In the genomic region with DNA sequence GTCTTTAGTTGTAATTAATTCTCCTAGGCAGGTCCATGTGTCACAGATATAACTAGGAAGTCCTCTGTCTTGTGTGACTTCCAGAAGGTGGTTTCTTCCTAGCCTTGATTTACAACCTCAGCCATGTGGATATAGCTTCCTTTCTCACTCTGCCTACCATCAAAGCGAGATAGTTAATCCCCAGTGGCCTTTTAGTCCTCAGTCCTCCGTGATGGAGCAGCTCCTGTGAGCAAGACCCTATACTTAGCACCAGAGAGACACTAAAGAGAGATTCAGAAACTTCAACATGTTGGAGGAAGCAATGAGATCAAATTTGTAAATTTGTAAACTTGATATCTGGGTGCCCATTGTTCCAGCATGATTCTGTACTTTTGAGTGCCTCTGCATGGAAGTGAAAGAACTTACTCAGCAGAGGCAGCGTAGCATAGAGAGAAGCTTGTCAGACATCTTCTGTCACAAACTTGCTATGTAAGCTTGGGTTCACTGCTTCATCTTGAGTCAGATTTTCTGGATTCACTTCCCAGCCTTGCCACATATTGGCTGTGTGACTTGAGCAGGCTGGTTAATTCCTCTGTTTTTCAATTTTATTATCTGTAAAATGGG, we compare ENCODE assay signal across 12 cellular contexts.
DNase-seq lines count a peak whose midpoint lies in the region; ATAC-seq lines count a peak whose summit lies in the region.
"Had no signal": no experiment of that assay in that cellular context is flagged by ENCODE, and none has a peak within 500 bp of the region (broad histone marks: within the 10 kb centered on the region; RNA-seq: fewer than 3 reads in every experiment).

No MANE protein-coding gene starts in this region.

- no peak overlapping the region for H3K4me3 Mint-ChIP-seq in dendritic cell treated with granulocyte-macrophage colony-stimulating factor and Interleukin-4, amounts not matched to agents 40 ng/mL and 50 ng/mL, for 4 days

- H3K27me3 ChIP-seq in right cardiac atrium (ENCODE audit: control insufficient read depth, insufficient read depth), result no peaks in the 10 kb centered on the region
- H3K27me3 ChIP-seq: body of pancreas had no signal

- peaks cover 3% of the 10 kb centered on the region for H3K4me1 ChIP-seq in right cardiac atrium (ENCODE audit: control insufficient read depth, insufficient read depth, low read length)
- H3K4me1 ChIP-seq: body of pancreas had no signal

- H3K4me3 ChIP-seq in right cardiac atrium (ENCODE audit: low read length), result no peak overlapping the region
- H3K4me3 ChIP-seq: body of pancreas had no signal

- peak overlapping the region; percentile 83 for H3K27ac Mint-ChIP-seq in dendritic cell treated with granulocyte-macrophage colony-stimulating factor and Interleukin-4, amounts not matched to agents 40 ng/mL and 50 ng/mL, for 4 days

- H3K9me3 Mint-ChIP-seq in dendritic cell treated with granulocyte-macrophage colony-stimulating factor and Interleukin-4, amounts not matched to agents 40 ng/mL and 50 ng/mL, for 4 days, result no peaks in the 10 kb centered on the region

- H3K36me3 Mint-ChIP-seq in dendritic cell treated with granulocyte-macrophage colony-stimulating factor and Interleukin-4, amounts not matched to agents 40 ng/mL and 50 ng/mL, for 4 days (ENCODE audit: low read depth), result no peaks in the 10 kb centered on the region

- peaks cover 52% of the 10 kb centered on the region for H3K4me1 Mint-ChIP-seq in dendritic cell treated with granulocyte-macrophage colony-stimulating factor and Interleukin-4, amounts not matched to agents 40 ng/mL and 50 ng/mL, for 4 days (ENCODE audit: low read depth)

- ATAC-seq in Right ventricle myocardium superior (ENCODE audit: poor library complexity) (peak; percentile 37), right cardiac atrium (no peak), HG03045 (IDR thresholded peaks at IDR 0.05; ENCODE audit: unreplicated experiment) (peak; percentile 64), GM19452 (IDR thresholded peaks at IDR 0.05; ENCODE audit: unreplicated experiment) (no peak)
- ATAC-seq: body of pancreas had no signal

- DNase-seq in Right ventricle myocardium superior (no peak), right cardiac atrium (no peak), superior temporal gyrus (ENCODE audit: extremely low spot score) (peak; percentile 30), COLO668 (lab: John Stamatoyannopoulos, UW; ENCODE audit: unreplicated experiment) (no peak)
- no peak for DNase-seq in activated T-cell treated with anti-CD3 and anti-CD28 coated beads, Interleukin-2, amount 50 U/mL, for 48 hours
- DNase-seq: activated T-cell treated with anti-CD3 and anti-CD28 coated beads, Interleukin-2, amount 50 U/mL, for 1 hour; EL had no signal

- no peaks in the 10 kb centered on the region for H3K9me3 ChIP-seq in right cardiac atrium (ENCODE audit: control insufficient read depth, low read length)
- H3K9me3 ChIP-seq: body of pancreas had no signal

- peaks cover 11% of the 10 kb centered on the region for H3K27me3 Mint-ChIP-seq in dendritic cell treated with granulocyte-macrophage colony-stimulating factor and Interleukin-4, amounts not matched to agents 40 ng/mL and 50 ng/mL, for 4 days

- intact Hi-C loops in Right ventricle myocardium superior (cut with DNase I), result no loop called here
- intact Hi-C loops in right cardiac atrium (cut with DNase I), result no loop called here
- intact Hi-C loops in dendritic cell treated with granulocyte-macrophage colony-stimulating factor and Interleukin-4, amounts not matched to agents 40 ng/mL and 50 ng/mL, for 4 days (cut with micrococcal nuclease), result no loop called here

- WGBS in right cardiac atrium, result 81% methylated on average over 3 of the region's 3 CpGs

- H3K27ac ChIP-seq in right cardiac atrium (ENCODE audit: low read length), result no peak overlapping the region
- H3K27ac ChIP-seq: body of pancreas, epithelial cell of prostate had no signal

Comparison
In these comparisons a context has a peak if more than half of its experiments do, and no peak if none do; other contexts are left out.
1. ATAC-seq: peak in Right ventricle myocardium superior (single experiment) and HG03045 (single experiment); none in right cardiac atrium (0 of 2) and GM19452 (single experiment).